ENCODE assay signal across 9 cellular contexts in the genomic region with DNA sequence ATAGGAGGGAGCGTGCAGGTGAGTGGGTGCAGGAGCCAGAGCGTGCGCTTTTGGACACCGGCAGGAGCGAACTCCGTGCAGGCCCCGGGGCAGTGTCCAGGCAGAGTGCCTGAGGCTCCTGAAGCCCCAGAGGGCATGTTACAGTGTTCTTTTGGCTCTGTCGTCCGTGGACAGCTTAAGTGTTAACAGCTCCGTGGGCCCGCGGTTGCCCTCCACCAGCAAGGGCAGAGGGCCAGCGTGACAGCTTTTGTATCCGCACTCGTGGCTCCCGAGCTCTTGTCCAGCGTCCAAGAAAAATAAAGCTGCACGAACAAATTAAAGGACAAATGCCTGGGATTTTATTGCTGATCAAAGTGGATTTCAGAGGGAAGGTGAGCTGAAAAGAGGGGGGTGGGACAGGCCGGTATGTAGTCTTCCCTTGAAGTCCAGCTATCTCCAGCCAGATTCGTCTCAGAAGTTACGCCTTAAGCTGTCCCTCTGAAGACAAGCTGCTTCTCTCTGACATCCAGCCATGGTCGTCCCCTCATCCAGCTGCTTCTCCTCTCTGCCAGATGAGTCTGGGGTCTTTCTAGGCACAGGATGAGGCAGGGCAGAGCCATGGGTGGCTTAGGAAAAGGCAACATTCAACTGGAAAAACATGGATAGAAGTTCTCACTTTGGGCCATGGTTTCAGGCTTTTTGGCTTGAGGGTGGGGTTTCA. TPM values are rescaled to one million over a fixed set of nuclear protein-coding genes. Genes with fewer than 3 reads are reported as not detected.
DNase-seq lines count a peak whose midpoint lies in the region; ATAC-seq, FAIRE-seq and TF ChIP-seq lines count a peak whose summit lies in the region.
"Had no signal": no experiment of that assay in that cellular context is flagged by ENCODE, and none has a peak within 500 bp of the region (broad histone marks: within the 10 kb centered on the region; RNA-seq: fewer than 3 reads in every experiment).

No MANE protein-coding gene starts in this region.

- WGBS in A549 (ENCODE audit: missing lambda C conversion rate), result 84% methylated on average over 22 of the region's 22 CpGs

- peak overlapping the region; percentile 79 for H3K9ac ChIP-seq in Karpas-422 (ENCODE audit: low read length)
- peak overlapping the region; percentile 88 to 90 for H3K9ac ChIP-seq in colonic mucosa (ENCODE audit: low read depth in 2 of 2, low read length in 2 of 2)

- H4K20me1 ChIP-seq in Karpas-422 (ENCODE audit: insufficient read depth, low read depth, low read length), result no peaks in the 10 kb centered on the region

- peak overlapping the region; percentile 91 to 94 for H3K27ac ChIP-seq in A549
- H3K27ac ChIP-seq in Karpas-422 (ENCODE audit: low read length), result no peak overlapping the region; the same call in 1 of the 2 replicates
- H3K27ac ChIP-seq in colonic mucosa, result peak overlapping the region; percentile 73

- no peak for TF ChIP-seq RAD21 in A549 (conservative IDR thresholded peaks at IDR 0.05 in 1 of 2, IDR thresholded peaks at IDR 0.05 in 1 of 2)

- H3K4me3 ChIP-seq in A549 (peak overlapping the region; percentile 76; the same call in 2 of the 3 replicates), Karpas-422 (ENCODE audit: low read length) (peak overlapping the region; percentile 85), colonic mucosa (peak overlapping the region; percentile 78)

- peaks cover 0 to 9% (median 3%) of the 10 kb centered on the region in 3 donors for H3K36me3 Mint-ChIP-seq in naive thymus-derived CD8-positive, alpha-beta T cell

- intact Hi-C loops in colonic mucosa (cut with DNase I), result no loop called here

- H3K27me3 ChIP-seq in Karpas-422 (ENCODE audit: low read length) (no peaks in the 10 kb centered on the region), colonic mucosa (no peaks in the 10 kb centered on the region)

- H3K4me1 Mint-ChIP-seq in naive thymus-derived CD8-positive, alpha-beta T cell, result peaks cover 27 to 80% (median 70%) of the 10 kb centered on the region in 4 donors

- POLR2A ChIA-PET in A549 (lab: Yijun Ruan, JAX), result interaction anchor here (1.0 to 1.2 kb wide), 2 partner anchors 11 to 246 kb away, joined by 4 to 6 read pairs; a partner anchor contains a TSS
- POLR2A ChIA-PET in naive thymus-derived CD8-positive, alpha-beta T cell (lab: Charles Lee), result interaction anchor here (0.6 to 4.5 kb wide), 16 partner anchors 7 to 1733 kb away, joined by 3 to 48 read pairs (median 4); a partner anchor contains a TSS

- TF ChIP-seq CTCF in A549 (IDR thresholded peaks at IDR 0.05) (no peak), colonic mucosa (IDR thresholded peaks at IDR 0.05) (no peak)

- FAIRE-seq in A549 (lab: Jason Lieb, UNC) (no peak), GM12891 (lab: Jason Lieb, UNC) (no peak)
- FAIRE-seq: endometrium had no signal

- H3K4me2 ChIP-seq in A549 (peak overlapping the region; percentile 98), Karpas-422 (ENCODE audit: low read depth, low read length, poor library complexity, severe bottlenecking) (peak overlapping the region; percentile 98)

- H3K79me2 ChIP-seq in Karpas-422 (ENCODE audit: low read length), result peaks cover 39% of the 10 kb centered on the region

- TF ChIP-seq EP300 in A549 (IDR thresholded peaks at IDR 0.05), result no peak

- H2AFZ ChIP-seq in Karpas-422 (ENCODE audit: low read length), result peak overlapping the region; percentile 25; the same call in 1 of the 2 replicates

- no peaks in the 10 kb centered on the region for H3K9me2 ChIP-seq in Karpas-422 (replicated peaks; ENCODE audit: insufficient read depth, low read length)

- TF ChIP-seq POLR2A in A549 (IDR thresholded peaks at IDR 0.05; ENCODE audit: low read length), result no peak
- no peak for TF ChIP-seq POLR2A in GM12891 (IDR thresholded peaks at IDR 0.05; ENCODE audit: low read depth, low read length)

- H3K27me3 Mint-ChIP-seq in naive thymus-derived CD8-positive, alpha-beta T cell, result peaks cover 0 to 1% (median 0%) of the 10 kb centered on the region in 5 donors

- H3K4me3 Mint-ChIP-seq in naive thymus-derived CD8-positive, alpha-beta T cell, result peak overlapping the region; percentile 51 to 100 (median 98)

- no peak for DNase-seq in A549 (ENCODE audit: low read depth in 1 of 2, low spot score in 1 of 2)
- no peak for DNase-seq in Karpas-422
- DNase-seq in colonic mucosa, result no peak
- DNase-seq in naive thymus-derived CD8-positive, alpha-beta T cell, result no peak
- DNase-seq in stimulated activated CD4-positive, alpha-beta T cell treated with anti-CD3 and anti-CD28 coated beads, Interleukin-4, amount 100 ng/mL, for 4 hours, result no peak
- no peak for DNase-seq in foreskin melanocyte
- no peak for DNase-seq in glomerular visceral epithelial cell (ENCODE audit: extremely low spot score)
- DNase-seq in GM12891 (ENCODE audit: insufficient read length, low spot score), result no peak

- H3K4me1 ChIP-seq in A549 (peaks cover 11% of the 10 kb centered on the region), Karpas-422 (ENCODE audit: low read length) (peaks cover 56% of the 10 kb centered on the region), colonic mucosa (peaks cover 4% of the 10 kb centered on the region)

- H3K9me3 ChIP-seq in A549 (no peaks in the 10 kb centered on the region), Karpas-422 (ENCODE audit: low read length) (no peaks in the 10 kb centered on the region), colonic mucosa (no peaks in the 10 kb centered on the region)

- peaks cover 0 to 2% (median 0%) of the 10 kb centered on the region in 9 donors for H3K9me3 Mint-ChIP-seq in naive thymus-derived CD8-positive, alpha-beta T cell

- CTCF ChIA-PET in A549 (lab: Yijun Ruan, JAX), result interaction anchor here (0.9 to 3.7 kb wide), 12 partner anchors 9 to 227 kb away, joined by 3 to 25 read pairs (median 5); a partner anchor contains a TSS

- peak overlapping the region; percentile 91 to 100 (median 98) for H3K27ac Mint-ChIP-seq in naive thymus-derived CD8-positive, alpha-beta T cell

- ATAC-seq in A549, result no peak
- no peak for ATAC-seq in naive thymus-derived CD8-positive, alpha-beta T cell

- H3K36me3 ChIP-seq in Karpas-422 (ENCODE audit: insufficient read depth, low read length) (no peaks in the 10 kb centered on the region), colonic mucosa (no peaks in the 10 kb centered on the region)

RNA-seq across cellular contexts. Expression of a gene that starts 1.0 kb away (rescaled TPM):
- polyA plus RNA-seq in A549 (2011; rRNA removed) (40.9 and 58.0 TPM in 2 replicates), A549 (2017; fragmentation: RNase III; extraction: RNeasy Plus Mini Kit Qiagen cat#74134 plus additional on column Dnase treatment) (88.4 to 93.4 TPM (median 93.0 TPM) in 3 replicates)
- polyA plus RNA-seq in A549 (2012; cell fraction: cytosol; rRNA removed), result 66.3 and 75.3 TPM in 2 replicates
- 76.5 and 78.4 TPM in 2 replicates for polyA plus RNA-seq in A549 (2012; cell fraction: nucleus; rRNA removed)
- 33.3 and 36.8 TPM in 2 replicates for polyA minus RNA-seq in A549 (2011; rRNA and poly(A)+ RNA removed)
- total RNA-seq in Karpas-422 (2014; rRNA removed; shearing (Covaris generic); ENCODE audit: low replicate concordance), result 42.3 and 44.4 TPM in 2 replicates
- total RNA-seq in colonic mucosa, result 10 to 100 TPM; 35.0 to 53.4 TPM
- total RNA-seq in naive thymus-derived CD8-positive, alpha-beta T cell, result 10 to 100 TPM; 52.4 to 60.5 TPM
- 100 to 1,000 TPM; 216 to 295 (median 272) TPM for polyA plus RNA-seq in naive thymus-derived CD8-positive, alpha-beta T cell
- 46.5 TPM for polyA plus RNA-seq in GM12891 (2012; ENCODE audit: low read depth, missing spikeins)

RNA-seq across cellular contexts. Expression of a gene that starts 6.6 kb away (rescaled TPM):
- polyA plus RNA-seq in A549 (2011; rRNA removed) (41.1 and 51.7 TPM in 2 replicates), A549 (2017; fragmentation: RNase III; extraction: RNeasy Plus Mini Kit Qiagen cat#74134 plus additional on column Dnase treatment) (175 to 184 TPM (median 177 TPM) in 3 replicates)
- polyA plus RNA-seq in A549 (2012; cell fraction: cytosol; rRNA removed), result 77.9 and 97.7 TPM in 2 replicates
- 117 and 145 TPM in 2 replicates for polyA plus RNA-seq in A549 (2012; cell fraction: nucleus; rRNA removed)
- polyA minus RNA-seq in A549 (2011; rRNA and poly(A)+ RNA removed), result 45.9 and 67.2 TPM in 2 replicates
- total RNA-seq in Karpas-422 (2014; rRNA removed; shearing (Covaris generic); ENCODE audit: low replicate concordance), result 87.2 and 109 TPM in 2 replicates
- 100 to 1,000 TPM in 1 of 2 donors, 10 to 100 TPM in 1; 59.3 to 172 TPM for total RNA-seq in colonic mucosa
- total RNA-seq in naive thymus-derived CD8-positive, alpha-beta T cell, result 10 to 100 TPM; 94.0 to 98.8 TPM
- polyA plus RNA-seq in naive thymus-derived CD8-positive, alpha-beta T cell, result 10 to 100 TPM; 14.2 to 19.5 (median 17.8) TPM
- 114 TPM for polyA plus RNA-seq in GM12891 (2012; ENCODE audit: low read depth, missing spikeins)

RNA-seq across cellular contexts. Expression of a gene that starts 11.3 kb away (rescaled TPM):
- polyA plus RNA-seq in A549 (2011; rRNA removed) (18.1 and 19.5 TPM in 2 replicates), A549 (2017; fragmentation: RNase III; extraction: RNeasy Plus Mini Kit Qiagen cat#74134 plus additional on column Dnase treatment) (87.2 to 91.8 TPM (median 88.0 TPM) in 3 replicates)
- polyA plus RNA-seq in A549 (2012; cell fraction: cytosol; rRNA removed), result 58.4 and 83.2 TPM in 2 replicates
- 368 and 501 TPM in 2 replicates for polyA plus RNA-seq in A549 (2012; cell fraction: nucleus; rRNA removed)
- polyA minus RNA-seq in A549 (2011; rRNA and poly(A)+ RNA removed), result 20.1 and 20.2 TPM in 2 replicates
- 1.6 and 5.2 TPM in 2 replicates for total RNA-seq in Karpas-422 (2014; rRNA removed; shearing (Covaris generic); ENCODE audit: low replicate concordance)
- total RNA-seq in colonic mucosa, result 10 to 100 TPM; 12.3 to 20.7 TPM
- total RNA-seq in naive thymus-derived CD8-positive, alpha-beta T cell, result under 1 TPM in 1 of 2 experiments, not detected in 1; 0.88 TPM
- polyA plus RNA-seq in naive thymus-derived CD8-positive, alpha-beta T cell, result not detected
- polyA plus RNA-seq in GM12891 (2012; ENCODE audit: low read depth, missing spikeins), result 7.5 TPM

RNA-seq across cellular contexts. Expression of a gene that starts 39.0 kb away (rescaled TPM):
- polyA plus RNA-seq in A549 (2011; rRNA removed) (not detected in 2 replicates), A549 (2017; fragmentation: RNase III; extraction: RNeasy Plus Mini Kit Qiagen cat#74134 plus additional on column Dnase treatment) (not detected in 3 replicates)
- polyA plus RNA-seq in A549 (2012; cell fraction: cytosol; rRNA removed), result not detected in 2 replicates
- not detected in 2 replicates for polyA plus RNA-seq in A549 (2012; cell fraction: nucleus; rRNA removed)
- not detected in 2 replicates for polyA minus RNA-seq in A549 (2011; rRNA and poly(A)+ RNA removed)
- total RNA-seq in Karpas-422 (2014; rRNA removed; shearing (Covaris generic); ENCODE audit: low replicate concordance), result 49.5 and 64.7 TPM in 2 replicates
- 10 to 100 TPM in 1 of 2 donors, 1 to 10 TPM in 1; 6.6 to 14.4 TPM for total RNA-seq in colonic mucosa
- 10 to 100 TPM; 13.6 to 14.9 TPM for total RNA-seq in naive thymus-derived CD8-positive, alpha-beta T cell
- 1 to 10 TPM in 2 of 3 donors, under 1 TPM in 1; 0.90 to 3.4 (median 1.0) TPM for polyA plus RNA-seq in naive thymus-derived CD8-positive, alpha-beta T cell
- polyA plus RNA-seq in GM12891 (2012; ENCODE audit: low read depth, missing spikeins), result 73.0 TPM

RNA-seq across cellular contexts. Expression of a gene that starts 45.7 kb away (rescaled TPM):
- 0.06 and 0.26 TPM in 2 replicates for polyA plus RNA-seq in A549 (2011; rRNA removed)
- 0.07 and 0.23 TPM in 2 replicates for polyA plus RNA-seq in A549 (2012; cell fraction: cytosol; rRNA removed)
- 0.32 and 0.73 TPM in 2 replicates for polyA plus RNA-seq in A549 (2012; cell fraction: nucleus; rRNA removed)
- 0.30 to 0.32 TPM (median 0.30 TPM) in 3 replicates for polyA plus RNA-seq in A549 (2017; fragmentation: RNase III; extraction: RNeasy Plus Mini Kit Qiagen cat#74134 plus additional on column Dnase treatment)
- polyA minus RNA-seq in A549 (2011; rRNA and poly(A)+ RNA removed), result 0.19 TPM in 1 of 2 replicates, not detected in the other
- total RNA-seq in Karpas-422 (2014; rRNA removed; shearing (Covaris generic); ENCODE audit: low replicate concordance), result not detected in 2 replicates
- under 1 TPM in 1 of 2 donors, not detected in 1; 0.35 TPM for total RNA-seq in colonic mucosa
- not detected for total RNA-seq in naive thymus-derived CD8-positive, alpha-beta T cell
- not detected for polyA plus RNA-seq in naive thymus-derived CD8-positive, alpha-beta T cell
- polyA plus RNA-seq in GM12891 (2012; ENCODE audit: low read depth, missing spikeins), result not detected
